In genomic region chr7:105521731-105522458, GRCh38 we compare ENCODE assay signal across 8 cellular contexts. TPM values are rescaled to one million over a fixed set of nuclear protein-coding genes. Genes with fewer than 3 reads are reported as not detected.
DNase-seq lines count a peak whose midpoint lies in the region; ATAC-seq lines count a peak whose summit lies in the region.

A gene with protein sequence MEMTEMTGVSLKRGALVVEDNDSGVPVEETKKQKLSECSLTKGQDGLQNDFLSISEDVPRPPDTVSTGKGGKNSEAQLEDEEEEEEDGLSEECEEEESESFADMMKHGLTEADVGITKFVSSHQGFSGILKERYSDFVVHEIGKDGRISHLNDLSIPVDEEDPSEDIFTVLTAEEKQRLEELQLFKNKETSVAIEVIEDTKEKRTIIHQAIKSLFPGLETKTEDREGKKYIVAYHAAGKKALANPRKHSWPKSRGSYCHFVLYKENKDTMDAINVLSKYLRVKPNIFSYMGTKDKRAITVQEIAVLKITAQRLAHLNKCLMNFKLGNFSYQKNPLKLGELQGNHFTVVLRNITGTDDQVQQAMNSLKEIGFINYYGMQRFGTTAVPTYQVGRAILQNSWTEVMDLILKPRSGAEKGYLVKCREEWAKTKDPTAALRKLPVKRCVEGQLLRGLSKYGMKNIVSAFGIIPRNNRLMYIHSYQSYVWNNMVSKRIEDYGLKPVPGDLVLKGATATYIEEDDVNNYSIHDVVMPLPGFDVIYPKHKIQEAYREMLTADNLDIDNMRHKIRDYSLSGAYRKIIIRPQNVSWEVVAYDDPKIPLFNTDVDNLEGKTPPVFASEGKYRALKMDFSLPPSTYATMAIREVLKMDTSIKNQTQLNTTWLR (minus strand): TSS chr7:105522271. CDS start chr7:105508512, 13,759 bp downstream.

- H3K27me3 ChIP-seq in esophagus (ENCODE audit: control insufficient read depth in 1 of 2, insufficient read depth in 2 of 2, low read length in 2 of 2) (no peaks in the 10 kb centered on the region), muscle layer of duodenum (ENCODE audit: low read depth, low read length) (no peaks in the 10 kb centered on the region)

- peak within 1 kb of the TSS; percentile 96 for H3K27ac Mint-ChIP-seq in activated T-cell treated with anti-CD3 and anti-CD28 coated beads, Interleukin-2, amount 50 U/mL, for 24 hours

- H3K4me3 Mint-ChIP-seq in activated T-cell treated with anti-CD3 and anti-CD28 coated beads, Interleukin-2, amount 50 U/mL, for 24 hours: peak within 1 kb of the TSS; percentile 96

- DNase-seq in DMS 273 treated with DMSO at 0.1 percent for 48 hours (lab: John Stamatoyannopoulos, UW) (peak; percentile 87), HuH-7.5 (ENCODE audit: low spot score) (peak; percentile 89), OCI-M1 (lab: John Stamatoyannopoulos, UW) (peak; percentile 88)
- DNase-seq in activated T-cell treated with anti-CD3 and anti-CD28 coated beads, Interleukin-2, amount 50 U/mL, for 24 hours: peak; percentile 89
- peak; percentile 60 for DNase-seq in stimulated activated CD8-positive, alpha-beta memory T cell treated with anti-CD3 and anti-CD28 coated beads, Interleukin-7, amount 100 ng/mL, for 24 hours (ENCODE audit: low read depth)

- H3K36me3 ChIP-seq in esophagus (ENCODE audit: control insufficient read depth in 2 of 2, insufficient read depth in 2 of 2, low read length in 1 of 2) (no peaks in the 10 kb centered on the region), muscle layer of duodenum (ENCODE audit: control insufficient read depth in 1 of 2, insufficient read depth in 2 of 2, low read length in 2 of 2) (no peaks in the 10 kb centered on the region)

- 0 to 1% methylated on average over 68 to 96 of the region's 96 CpGs for WGBS in esophagus, 2 donors

- H3K36me3 Mint-ChIP-seq in activated T-cell treated with anti-CD3 and anti-CD28 coated beads, Interleukin-2, amount 50 U/mL, for 24 hours (ENCODE audit: low read depth): peaks cover 31% of the 10 kb centered on the region

- peak within 1 kb of the TSS; percentile 89 to 97 for H3K27ac ChIP-seq in esophagus (ENCODE audit: low read depth in 2 of 2, low read length in 1 of 2)
- H3K27ac ChIP-seq in muscle layer of duodenum (ENCODE audit: low read length): peak within 1 kb of the TSS; percentile 76

- ATAC-seq in GM21526 (IDR thresholded peaks at IDR 0.05; ENCODE audit: low FRiP score, unreplicated experiment): peak; percentile 75

- H3K4me1 Mint-ChIP-seq in activated T-cell treated with anti-CD3 and anti-CD28 coated beads, Interleukin-2, amount 50 U/mL, for 24 hours (ENCODE audit: low read depth): peaks cover 24% of the 10 kb centered on the region

- no peaks in the 10 kb centered on the region for H3K9me3 Mint-ChIP-seq in activated T-cell treated with anti-CD3 and anti-CD28 coated beads, Interleukin-2, amount 50 U/mL, for 24 hours

- peak within 1 kb of the TSS; percentile 80 to 87 for H3K4me3 ChIP-seq in esophagus (ENCODE audit: low read depth in 1 of 2, low read length in 2 of 2)
- H3K4me3 ChIP-seq in muscle layer of duodenum (ENCODE audit: low read depth in 1 of 2, low read length in 2 of 2): peak within 1 kb of the TSS; percentile 81 to 91

- H3K9me3 ChIP-seq in esophagus (ENCODE audit: control insufficient read depth in 2 of 2, insufficient read depth in 1 of 2, low read depth in 1 of 2, low read length in 1 of 2): no peaks in the 10 kb centered on the region
- no peaks in the 10 kb centered on the region for H3K9me3 ChIP-seq in muscle layer of duodenum (ENCODE audit: control insufficient read depth in 1 of 2, low read length in 2 of 2)

- H3K4me1 ChIP-seq in esophagus (ENCODE audit: control insufficient read depth in 2 of 2, insufficient read depth in 2 of 2, low read length in 1 of 2) (peaks cover 0 to 2% of the 10 kb centered on the region in 2 donors), muscle layer of duodenum (ENCODE audit: control insufficient read depth in 1 of 2, insufficient read depth in 2 of 2, low read length in 2 of 2) (peaks cover 5 to 7% of the 10 kb centered on the region in 2 donors)

- H3K27me3 Mint-ChIP-seq in activated T-cell treated with anti-CD3 and anti-CD28 coated beads, Interleukin-2, amount 50 U/mL, for 24 hours: no peaks in the 10 kb centered on the region

RNA-seq across cellular contexts. Expression of the gene that starts here (rescaled TPM):
- polyA plus RNA-seq in esophagus: 1 to 10 TPM; 5.4 to 7.5 TPM

Comparison
In these comparisons a context has a peak if more than half of its experiments do, and no peak if none do; other contexts are left out.
1. Peak in every context shown above with its lines: DNase-seq, ATAC-seq, H3K4me3 ChIP-seq and H3K27ac ChIP-seq.